ENCODE assay signal across 36 cellular contexts in genomic region chr10:117224036-117224430, GRCh38. TPM values are rescaled to one million over a fixed set of nuclear protein-coding genes. Genes with fewer than 3 reads are reported as not detected.
"Had no signal": no experiment of that assay in that cellular context is flagged by ENCODE, and none has a peak within 500 bp of the region (broad histone marks: within the 10 kb centered on the region; RNA-seq: fewer than 3 reads in every experiment).

No MANE protein-coding gene starts in this region.

- H3K36me3 ChIP-seq: adrenal gland, esophagus muscularis mucosa, gastroesophageal sphincter, WERI-Rb-1 had no signal

- H3K27me3 ChIP-seq: adrenal gland, body of pancreas had no signal

- H3K9me3 ChIP-seq: adrenal gland, body of pancreas, esophagus muscularis mucosa, gastroesophageal sphincter had no signal

- H3K36me3 Mint-ChIP-seq: activated naive CD4-positive, alpha-beta T cell treated with anti-CD3 and anti-CD28 coated beads, Interleukin-2, amount 50 U/mL, for 24 hours; activated naive CD8-positive, alpha-beta T cell treated with anti-CD3 and anti-CD28 coated beads for 36 hours had no signal

- H3K4me3 Mint-ChIP-seq: activated B cell treated with CpG ODN at 0.5 μM for 24 hours; activated CD8-positive, alpha-beta T cell treated with anti-CD3 and anti-CD28 coated beads for 36 hours; activated naive CD4-positive, alpha-beta T cell treated with anti-CD3 and anti-CD28 coated beads for 36 hours; activated naive CD4-positive, alpha-beta T cell treated with anti-CD3 and anti-CD28 coated beads, Interleukin-2, amount 50 U/mL, for 24 hours; activated naive CD8-positive, alpha-beta T cell treated with anti-CD3 and anti-CD28 coated beads for 36 hours; activated naive CD8-positive, alpha-beta T cell treated with anti-CD3 and anti-CD28 coated beads, Interleukin-2, amount 50 U/mL, for 24 hours; activated T-helper 1 cell treated with anti-CD3 and anti-CD28 coated beads, Interleukin-12 subunit alpha, Interleukin-12 subunit beta, Interleukin-2, Interleukin-4 antibody, amounts not matched to agents 30 ng/mL and 10 ng/mL and 1 ng/mL, durations not matched to agents 14 hours and 24 hours and 36 hours; central memory CD8-positive, alpha-beta T cell; dendritic cell treated with granulocyte-macrophage colony-stimulating factor and Interleukin-4, amounts not matched to agents 40 ng/mL and 50 ng/mL, for 4 days; endodermal cell had no signal

- H3K4me3 ChIP-seq: adrenal gland, body of pancreas, coronary artery, dorsolateral prefrontal cortex, esophagus muscularis mucosa, gastroesophageal sphincter had no signal

- H3K27ac ChIP-seq: adrenal gland, body of pancreas, coronary artery, esophagus muscularis mucosa, gastroesophageal sphincter, WERI-Rb-1 had no signal

- H3K4me1 ChIP-seq: adrenal gland, body of pancreas, esophagus muscularis mucosa, gastroesophageal sphincter had no signal

- H3K27ac Mint-ChIP-seq: activated B cell treated with CpG ODN at 0.5 μM for 24 hours; activated CD8-positive, alpha-beta T cell treated with anti-CD3 and anti-CD28 coated beads for 36 hours; activated naive CD4-positive, alpha-beta T cell treated with anti-CD3 and anti-CD28 coated beads for 36 hours; activated naive CD4-positive, alpha-beta T cell treated with anti-CD3 and anti-CD28 coated beads, Interleukin-2, amount 50 U/mL, for 24 hours; activated naive CD8-positive, alpha-beta T cell treated with anti-CD3 and anti-CD28 coated beads for 36 hours; activated naive CD8-positive, alpha-beta T cell treated with anti-CD3 and anti-CD28 coated beads, Interleukin-2, amount 50 U/mL, for 24 hours; activated T-helper 1 cell treated with anti-CD3 and anti-CD28 coated beads, Interleukin-12 subunit alpha, Interleukin-12 subunit beta, Interleukin-2, Interleukin-4 antibody, amounts not matched to agents 30 ng/mL and 10 ng/mL and 1 ng/mL, durations not matched to agents 14 hours and 24 hours and 36 hours; activated T-helper 2 cell treated with anti-CD3 and anti-CD28 coated beads, Interferon-gamma antibody, Interleukin-2, Interleukin-4, amounts not matched to agents 10 μg/mL and 5 μg/mL and 100 μg/mL, durations not matched to agents 14 hours and 24 hours and 36 hours; dendritic cell treated with granulocyte-macrophage colony-stimulating factor and Interleukin-4, amounts not matched to agents 40 ng/mL and 50 ng/mL, for 4 days; endodermal cell had no signal

- DNase-seq: activated B cell treated with CpG ODN at 0.5 μM for 24 hours; activated CD4-positive, alpha-beta T cell treated with anti-CD3 and anti-CD28 coated beads for 48 hours; activated CD4-positive, alpha-beta T cell treated with anti-CD3 and anti-CD28 coated beads, Interleukin-2, amount 50 U/mL, for 1 hour; activated CD4-positive, alpha-beta T cell treated with anti-CD3 and anti-CD28 coated beads, Interleukin-2, amount 50 U/mL, for 48 hours; activated CD8-positive, alpha-beta memory T cell treated with anti-CD3 and anti-CD28 coated beads for 24 hours; activated CD8-positive, alpha-beta memory T cell treated with anti-CD3 and anti-CD28 coated beads, Interleukin-2, amount 50 U/mL, for 4 hours; activated CD8-positive, alpha-beta T cell treated with anti-CD3 and anti-CD28 coated beads for 36 hours; activated naive CD4-positive, alpha-beta T cell treated with anti-CD3 and anti-CD28 coated beads for 36 hours; activated naive CD8-positive, alpha-beta T cell treated with anti-CD3 and anti-CD28 coated beads for 36 hours; activated naive CD8-positive, alpha-beta T cell treated with anti-CD3 and anti-CD28 coated beads, Interleukin-2, amount 50 U/mL, for 24 hours; activated T-cell treated with anti-CD3 and anti-CD28 coated beads, Interleukin-2, amount 50 U/mL, for 1 hour; activated T-cell treated with anti-CD3 and anti-CD28 coated beads, Interleukin-2, amount 50 U/mL, for 48 hours; adrenal gland; amygdala; body of pancreas; dorsolateral prefrontal cortex; effector memory CD4-positive, alpha-beta T cell; endodermal cell; erythroblast; foreskin melanocyte; T-helper 2 cell; WERI-Rb-1 had no signal

- H3K9me3 Mint-ChIP-seq: activated B cell treated with CpG ODN at 0.5 μM for 24 hours; activated CD8-positive, alpha-beta T cell treated with anti-CD3 and anti-CD28 coated beads for 36 hours; activated naive CD4-positive, alpha-beta T cell treated with anti-CD3 and anti-CD28 coated beads for 36 hours; activated naive CD4-positive, alpha-beta T cell treated with anti-CD3 and anti-CD28 coated beads, Interleukin-2, amount 50 U/mL, for 24 hours; activated naive CD8-positive, alpha-beta T cell treated with anti-CD3 and anti-CD28 coated beads for 36 hours; activated naive CD8-positive, alpha-beta T cell treated with anti-CD3 and anti-CD28 coated beads, Interleukin-2, amount 50 U/mL, for 24 hours; activated T-helper 1 cell treated with anti-CD3 and anti-CD28 coated beads, Interleukin-12 subunit alpha, Interleukin-12 subunit beta, Interleukin-2, Interleukin-4 antibody, amounts not matched to agents 30 ng/mL and 10 ng/mL and 1 ng/mL, durations not matched to agents 14 hours and 24 hours and 36 hours; activated T-helper 2 cell treated with anti-CD3 and anti-CD28 coated beads, Interferon-gamma antibody, Interleukin-2, Interleukin-4, amounts not matched to agents 10 μg/mL and 5 μg/mL and 100 μg/mL, durations not matched to agents 14 hours and 24 hours and 36 hours; central memory CD8-positive, alpha-beta T cell; dendritic cell treated with granulocyte-macrophage colony-stimulating factor and Interleukin-4, amounts not matched to agents 40 ng/mL and 50 ng/mL, for 4 days; endodermal cell had no signal

- ATAC-seq: activated CD4-positive, CD25-positive, alpha-beta regulatory T cell treated with anti-CD3 and anti-CD28 coated beads, Interleukin-2, amount 50 U/mL, for 24 hours; activated CD8-positive, alpha-beta T cell treated with anti-CD3 and anti-CD28 coated beads for 36 hours; activated naive CD8-positive, alpha-beta T cell treated with anti-CD3 and anti-CD28 coated beads, Interleukin-2, amount 50 U/mL, for 24 hours; body of pancreas; gastroesophageal sphincter had no signal

- H3K4me1 Mint-ChIP-seq: activated B cell treated with CpG ODN at 0.5 μM for 24 hours; activated naive CD4-positive, alpha-beta T cell treated with anti-CD3 and anti-CD28 coated beads, Interleukin-2, amount 50 U/mL, for 24 hours; activated naive CD8-positive, alpha-beta T cell treated with anti-CD3 and anti-CD28 coated beads for 36 hours; activated naive CD8-positive, alpha-beta T cell treated with anti-CD3 and anti-CD28 coated beads, Interleukin-2, amount 50 U/mL, for 24 hours; central memory CD8-positive, alpha-beta T cell had no signal

RNA-seq across cellular contexts. Expression of gene SLC18A2, which starts 16.9 kb away (rescaled TPM):
- total RNA-seq: activated B cell treated with CpG ODN at 0.5 μM for 24 hours; activated naive CD4-positive, alpha-beta T cell treated with anti-CD3 and anti-CD28 coated beads for 36 hours; activated naive CD8-positive, alpha-beta T cell treated with anti-CD3 and anti-CD28 coated beads for 36 hours; activated T-helper 1 cell treated with anti-CD3 and anti-CD28 coated beads, Interleukin-12 subunit alpha, Interleukin-12 subunit beta, Interleukin-2, Interleukin-4 antibody, amounts not matched to agents 30 ng/mL and 10 ng/mL and 1 ng/mL, durations not matched to agents 14 hours and 24 hours and 36 hours; activated T-helper 2 cell treated with anti-CD3 and anti-CD28 coated beads, Interferon-gamma antibody, Interleukin-2, Interleukin-4, amounts not matched to agents 10 μg/mL and 5 μg/mL and 100 μg/mL, durations not matched to agents 14 hours and 24 hours and 36 hours; glomerular endothelial cell; T-helper 1 cell treated with Interleukin-12 subunit alpha and Interleukin-12 subunit beta and Interleukin-4 antibody, amounts not matched to agents 30 ng/mL and 1 ng/mL, for 36 hours had no signal

RNA-seq across cellular contexts. Expression of gene KCNK18, which starts 26.7 kb away (rescaled TPM):
- total RNA-seq: activated B cell treated with CpG ODN at 0.5 μM for 24 hours; activated CD8-positive, alpha-beta T cell treated with anti-CD3 and anti-CD28 coated beads for 36 hours; activated naive CD4-positive, alpha-beta T cell treated with anti-CD3 and anti-CD28 coated beads for 36 hours; activated naive CD8-positive, alpha-beta T cell treated with anti-CD3 and anti-CD28 coated beads for 36 hours; activated T-helper 1 cell treated with anti-CD3 and anti-CD28 coated beads, Interleukin-12 subunit alpha, Interleukin-12 subunit beta, Interleukin-2, Interleukin-4 antibody, amounts not matched to agents 30 ng/mL and 10 ng/mL and 1 ng/mL, durations not matched to agents 14 hours and 24 hours and 36 hours; activated T-helper 2 cell treated with anti-CD3 and anti-CD28 coated beads, Interferon-gamma antibody, Interleukin-2, Interleukin-4, amounts not matched to agents 10 μg/mL and 5 μg/mL and 100 μg/mL, durations not matched to agents 14 hours and 24 hours and 36 hours; adrenal gland; aorta; body of pancreas; cardiac septum; cerebellum; endodermal cell; esophagus muscularis mucosa; gastroesophageal sphincter; glomerular endothelial cell; T-helper 1 cell treated with Interleukin-12 subunit alpha and Interleukin-12 subunit beta and Interleukin-4 antibody, amounts not matched to agents 30 ng/mL and 1 ng/mL, for 36 hours had no signal
- polyA plus RNA-seq: adrenal gland, aorta had no signal
